ENCODE assay signal across 14 cellular contexts in the genomic region with DNA sequence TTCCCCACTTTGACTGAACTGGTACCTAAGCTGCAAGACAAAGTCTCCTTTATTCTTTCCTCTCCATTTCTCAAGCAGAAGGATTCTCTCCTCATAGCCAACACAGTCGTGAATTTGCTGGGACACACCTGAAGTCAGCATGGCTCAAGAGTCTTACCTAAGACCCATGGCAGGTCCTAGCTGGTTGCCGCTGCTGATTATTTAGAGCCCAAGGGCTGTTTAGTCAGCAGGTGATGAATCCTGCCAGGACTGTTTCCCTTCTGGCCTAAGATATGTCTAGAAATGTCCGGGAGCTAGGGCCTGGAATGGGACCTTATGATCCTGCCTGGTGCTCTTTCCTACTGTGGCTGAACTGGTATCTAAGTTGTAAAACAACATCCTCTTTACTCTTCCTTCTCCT.
"Had no signal": no experiment of that assay in that cellular context is flagged by ENCODE, and none has a peak within 500 bp of the region (broad histone marks: within the 10 kb centered on the region; RNA-seq: fewer than 3 reads in every experiment).

No MANE protein-coding gene starts in this region.

- H3K9ac ChIP-seq: neural progenitor cell had no signal

- H3K27ac ChIP-seq: lower lobe of right lung, neural progenitor cell, ovary, transverse colon had no signal

- H3K27me3 Mint-ChIP-seq: stimulated activated naive B cell treated with anti-CD40 and anti-IgM and Interleukin-4, amounts not matched to agents 10 μg/mL and 1 μg/mL and 100 μg/mL, for 72 hours had no signal

- H3K4me3 ChIP-seq: dorsolateral prefrontal cortex, lower lobe of right lung, neural progenitor cell, ovary, transverse colon had no signal

- H3K36me3 ChIP-seq: lower lobe of right lung, neural progenitor cell, ovary, transverse colon had no signal

- H3K27ac Mint-ChIP-seq: activated CD8-positive, alpha-beta T cell treated with anti-CD3 and anti-CD28 coated beads, Interleukin-2, amount 10 ng/mL, durations not matched to agents 7 days and 5 days; activated naive CD4-positive, alpha-beta T cell treated with anti-CD3 and anti-CD28 coated beads for 36 hours; activated T-helper 1 cell treated with anti-CD3 and anti-CD28 coated beads, Interleukin-12 subunit alpha, Interleukin-12 subunit beta, Interleukin-2, Interleukin-4 antibody, amounts not matched to agents 30 ng/mL and 10 ng/mL and 1 ng/mL, durations not matched to agents 14 hours and 24 hours and 36 hours; neural progenitor cell; stimulated activated naive B cell treated with anti-CD40 and anti-IgM and Interleukin-4, amounts not matched to agents 10 μg/mL and 1 μg/mL and 100 μg/mL, for 72 hours; T-helper 1 cell treated with Interleukin-12 subunit alpha and Interleukin-12 subunit beta and Interleukin-4 antibody, amounts not matched to agents 30 μg/mL and 1 μg/mL, for 36 hours; WTC11 had no signal

- H3K27me3 ChIP-seq: dorsolateral prefrontal cortex, neural progenitor cell, ovary, transverse colon had no signal

- H3K4me1 ChIP-seq: lower lobe of right lung, transverse colon had no signal

- H3K4me3 Mint-ChIP-seq: activated CD8-positive, alpha-beta T cell treated with anti-CD3 and anti-CD28 coated beads, Interleukin-2, amount 10 ng/mL, durations not matched to agents 7 days and 5 days; activated naive CD4-positive, alpha-beta T cell treated with anti-CD3 and anti-CD28 coated beads for 36 hours; activated T-helper 1 cell treated with anti-CD3 and anti-CD28 coated beads, Interleukin-12 subunit alpha, Interleukin-12 subunit beta, Interleukin-2, Interleukin-4 antibody, amounts not matched to agents 30 ng/mL and 10 ng/mL and 1 ng/mL, durations not matched to agents 14 hours and 24 hours and 36 hours; neural progenitor cell; stimulated activated naive B cell treated with anti-CD40 and anti-IgM and Interleukin-4, amounts not matched to agents 10 μg/mL and 1 μg/mL and 100 μg/mL, for 72 hours; T-helper 1 cell treated with Interleukin-12 subunit alpha and Interleukin-12 subunit beta and Interleukin-4 antibody, amounts not matched to agents 30 μg/mL and 1 μg/mL, for 36 hours; WTC11 had no signal

- H2AFZ ChIP-seq: neural progenitor cell had no signal

- ATAC-seq: activated CD8-positive, alpha-beta T cell treated with anti-CD3 and anti-CD28 coated beads, Interleukin-2, amount 10 ng/mL, durations not matched to agents 7 days and 5 days; WTC11 had no signal

- H3K4me2 ChIP-seq: neural progenitor cell had no signal

- H3K4me1 Mint-ChIP-seq: WTC11 had no signal

- H3K9me3 ChIP-seq: lower lobe of right lung, ovary, transverse colon had no signal

- DNase-seq: activated CD4-positive, alpha-beta T cell treated with anti-CD3 and anti-CD28 coated beads for 48 hours; activated CD8-positive, alpha-beta memory T cell treated with anti-CD3 and anti-CD28 coated beads, Interleukin-2, amount 50 U/mL, for 48 hours; activated CD8-positive, alpha-beta T cell treated with anti-CD3 and anti-CD28 coated beads, Interleukin-2, amount 10 ng/mL, durations not matched to agents 7 days and 5 days; activated naive CD4-positive, alpha-beta T cell treated with anti-CD3 and anti-CD28 coated beads for 36 hours; cerebellar nuclear complex; dorsolateral prefrontal cortex; lower lobe of right lung; ovary; stimulated activated naive B cell treated with anti-CD40 and anti-IgM and Interleukin-4, amounts not matched to agents 10 μg/mL and 1 μg/mL and 100 μg/mL, for 72 hours; transverse colon had no signal
